16 cellular contexts compared by ENCODE assay signal in genomic region chr14:24690492-24690891, GRCh38. TPM values are rescaled to one million over a fixed set of nuclear protein-coding genes. Genes with fewer than 3 reads are reported as not detected.
DNase-seq lines count a peak whose midpoint lies in the region; ATAC-seq and TF ChIP-seq lines count a peak whose summit lies in the region.
"Had no signal": no experiment of that assay in that cellular context is flagged by ENCODE, and none has a peak within 500 bp of the region (broad histone marks: within the 10 kb centered on the region; RNA-seq: fewer than 3 reads in every experiment).

No MANE protein-coding gene starts in this region.

- H3F3A ChIP-seq in GM23248 (ENCODE audit: insufficient read depth) = no peaks in the 10 kb centered on the region

- no peaks in the 10 kb centered on the region for H3K9me3 Mint-ChIP-seq in endodermal cell
- H3K9me3 Mint-ChIP-seq: activated T-cell treated with anti-CD3 and anti-CD28 coated beads, Interleukin-2, amount 50 U/mL, for 24 hours; nephron progenitor cell had no signal

- H3K27ac ChIP-seq in endodermal cell (ENCODE audit: low read depth, low read length) = no peak overlapping the region
- no peak overlapping the region for H3K27ac ChIP-seq in GM23248
- H3K27ac ChIP-seq: breast epithelium had no signal

- H3K27me3 Mint-ChIP-seq in endodermal cell (ENCODE audit: insufficient read depth) = peaks cover 3% of the 10 kb centered on the region
- H3K27me3 Mint-ChIP-seq: activated T-cell treated with anti-CD3 and anti-CD28 coated beads, Interleukin-2, amount 50 U/mL, for 24 hours had no signal

- no peaks in the 10 kb centered on the region for H4K20me1 ChIP-seq in GM23248 (ENCODE audit: insufficient read depth)

- 47 to 52% methylated on average over 2 to 4 of the region's 4 CpGs for WGBS in endodermal cell (ENCODE audit: insufficient coverage in 1 of 2, insufficient read length in 1 of 2), 2 experiments
- WGBS in GM23248 (ENCODE audit: low coverage in 1 of 2, low lambda C conversion rate in 2 of 2, missing lambda C conversion rate in 2 of 2), 2 experiments = 1 to 4% methylated on average over 4 of the region's 4 CpGs

- no peaks in the 10 kb centered on the region for H3K27me3 ChIP-seq in endodermal cell (ENCODE audit: control insufficient read depth, insufficient read depth, low read length, poor library complexity, severe bottlenecking)
- H3K27me3 ChIP-seq in GM23248 (replicated peaks; ENCODE audit: insufficient read depth) = peaks cover 13% of the 10 kb centered on the region

- H3K4me1 ChIP-seq in endodermal cell (ENCODE audit: control insufficient read depth, insufficient read depth, low read length) = peaks cover 3% of the 10 kb centered on the region
- H3K4me1 ChIP-seq in GM23248 (ENCODE audit: insufficient read depth) = no peaks in the 10 kb centered on the region
- H3K4me1 ChIP-seq: breast epithelium had no signal

- peak; percentile 79 for DNase-seq in endodermal cell
- no peak for DNase-seq in DMS114 treated with DMSO at 0.1 percent for 48 hours (lab: John Stamatoyannopoulos, UW; ENCODE audit: unreplicated experiment)
- no peak for DNase-seq in GM23248
- DNase-seq in activated CD4-positive, alpha-beta T cell treated with anti-CD3 and anti-CD28 coated beads for 48 hours = no peak
- DNase-seq: activated T-cell treated with anti-CD3 and anti-CD28 coated beads, Interleukin-2, amount 50 U/mL, for 24 hours; DMS153; islet precursor cell; nephron progenitor cell; stimulated activated naive CD8-positive, alpha-beta T cell treated with anti-CD3 and anti-CD28 coated beads, Interleukin-15, Interleukin-2, amounts not matched to agents 100 U/mL and 50 U/mL, for 24 hours; T-helper 9 cell had no signal

- no peaks in the 10 kb centered on the region for H3K9me2 ChIP-seq in GM23248 (ENCODE audit: insufficient read depth)

- H3K36me3 ChIP-seq in endodermal cell (ENCODE audit: control insufficient read depth, insufficient read depth, low read length) (no peaks in the 10 kb centered on the region), GM23248 (ENCODE audit: low read depth) (no peaks in the 10 kb centered on the region)
- H3K36me3 ChIP-seq: breast epithelium had no signal

- H3K4me3 Mint-ChIP-seq in endodermal cell = no peak overlapping the region
- H3K4me3 Mint-ChIP-seq: activated T-cell treated with anti-CD3 and anti-CD28 coated beads, Interleukin-2, amount 50 U/mL, for 24 hours; nephron progenitor cell had no signal

- peaks cover 14% of the 10 kb centered on the region for H3K4me1 Mint-ChIP-seq in endodermal cell

- TF ChIP-seq CTCF in GM12874 (IDR thresholded peaks at IDR 0.05; ENCODE audit: insufficient read depth, low read depth, low read length) (peak; percentile 35), endodermal cell (conservative IDR thresholded peaks at IDR 0.05) (peak; percentile 59)

- no peak overlapping the region for H3K27ac Mint-ChIP-seq in endodermal cell
- H3K27ac Mint-ChIP-seq: activated T-cell treated with anti-CD3 and anti-CD28 coated beads, Interleukin-2, amount 50 U/mL, for 24 hours; nephron progenitor cell had no signal

- H2AFZ ChIP-seq in GM23248 = no peak overlapping the region

- H3K79me2 ChIP-seq in GM23248 (ENCODE audit: insufficient read depth) = no peaks in the 10 kb centered on the region

- no peak overlapping the region for H3K4me3 ChIP-seq in endodermal cell (ENCODE audit: low read length)
- H3K4me3 ChIP-seq in GM23248 = no peak overlapping the region
- H3K4me3 ChIP-seq: breast epithelium had no signal

- no peak overlapping the region for H3K4me2 ChIP-seq in GM23248 (ENCODE audit: unreplicated experiment)

- no peaks in the 10 kb centered on the region for H3K36me3 Mint-ChIP-seq in endodermal cell (ENCODE audit: low read depth)

- H3K9ac ChIP-seq in endodermal cell (ENCODE audit: extremely low read depth, low read length, poor library complexity, severe bottlenecking) (no peak overlapping the region), GM23248 (no peak overlapping the region)

- H3K9me3 ChIP-seq in endodermal cell (ENCODE audit: control insufficient read depth, low read length) (no peaks in the 10 kb centered on the region), GM23248 (ENCODE audit: low read depth) (no peaks in the 10 kb centered on the region)
- H3K9me3 ChIP-seq: breast epithelium had no signal

- peak; percentile 50 for ATAC-seq in GM19351 (IDR thresholded peaks at IDR 0.05; ENCODE audit: unreplicated experiment)
- peak; percentile 43 for ATAC-seq in HG03565 (IDR thresholded peaks at IDR 0.05; ENCODE audit: unreplicated experiment)
- ATAC-seq: esophagus mucosa; stimulated activated naive CD8-positive, alpha-beta T cell treated with anti-CD3 and anti-CD28 coated beads, Interleukin-15, Interleukin-2, amounts not matched to agents 100 U/mL and 50 U/mL, for 24 hours had no signal

- in situ Hi-C loops in GM23248 (cut with MboI) = no loop called here

RNA-seq across cellular contexts. Expression of gene GZMB, which starts 56.5 kb away (rescaled TPM):
- total RNA-seq in endodermal cell = not detected
- polyA plus RNA-seq in endodermal cell (2013, experiment 1 of 2) = not detected
- not detected for polyA plus RNA-seq in endodermal cell (2013, experiment 2 of 2)
- not detected in 2 replicates for total RNA-seq in GM23248 (2014; rRNA removed; shearing (Covaris generic))
- polyA plus RNA-seq in GM23248 (2016; fragmentation: Nextera tagmentation; extraction: Ambion mirVana) = not detected in 2 replicates
- total RNA-seq: MCF 10A had no signal
